ENCODE assay signal across 20 cellular contexts in genomic region chr22:18991828-18992442, GRCh38. TPM values are rescaled to one million over a fixed set of nuclear protein-coding genes. Genes with fewer than 3 reads are reported as not detected.
DNase-seq lines count a peak whose midpoint lies in the region; ATAC-seq and TF ChIP-seq lines count a peak whose summit lies in the region.
"Had no signal": no experiment of that assay in that cellular context is flagged by ENCODE, and none has a peak within 500 bp of the region (broad histone marks: within the 10 kb centered on the region; RNA-seq: fewer than 3 reads in every experiment).

No MANE protein-coding gene starts in this region.

- H3K18ac ChIP-seq in neuronal stem cell (ENCODE audit: low read length): no peak overlapping the region

- no peak overlapping the region for H3K4me3 ChIP-seq in BLaER1
- no peak overlapping the region for H3K4me3 ChIP-seq in neuronal stem cell (ENCODE audit: low read length in 2 of 2)
- H3K4me3 ChIP-seq in testis: no peak overlapping the region
- no peak overlapping the region for H3K4me3 ChIP-seq in ascending aorta
- H3K4me3 ChIP-seq in sigmoid colon: no peak overlapping the region
- H3K4me3 ChIP-seq: A549; BLaER1 treated with 17β-estradiol and CSF1 and Interleukin-3, amounts not matched to agents 10 nM and 100 nM; GM12878 had no signal

- no peak overlapping the region for H2BK120ac ChIP-seq in neuronal stem cell (ENCODE audit: low read depth, low read length)

- no peak overlapping the region for H2AFZ ChIP-seq in neuronal stem cell (ENCODE audit: low read length)

- H3K27me3 ChIP-seq in BLaER1 (no peaks in the 10 kb centered on the region), neuronal stem cell (ENCODE audit: control insufficient read depth in 3 of 3, insufficient read depth in 3 of 3, low read depth in 1 of 3, low read length in 3 of 3) (no peaks in the 10 kb centered on the region), testis (no peaks in the 10 kb centered on the region), ascending aorta (no peaks in the 10 kb centered on the region), sigmoid colon (peaks cover 0 to 32% (median 0%) of the 10 kb centered on the region in 3 donors)
- H3K27me3 ChIP-seq: BLaER1 treated with 17β-estradiol and CSF1 and Interleukin-3, amounts not matched to agents 10 nM and 100 nM had no signal

- peak overlapping the region; percentile 16 for H3K23ac ChIP-seq in neuronal stem cell (ENCODE audit: low read depth, low read length, poor library complexity)

- H2BK5ac ChIP-seq in neuronal stem cell (ENCODE audit: low read length): no peak overlapping the region

- H2BK12ac ChIP-seq in neuronal stem cell (ENCODE audit: low read length): no peak overlapping the region

- WGBS in neuronal stem cell (ENCODE audit: extremely low coverage in 2 of 2, insufficient read length in 2 of 2, insufficient replicate concordance in 1 of 2), 2 donors: no CpG with 5 or more reads among the region's 33 CpGs
- 92 to 94% methylated on average over 16 to 33 of the region's 33 CpGs for WGBS in testis, 2 donors
- 93 to 94% methylated on average over 33 of the region's 33 CpGs for WGBS in sigmoid colon, 2 donors

- no peak for TF ChIP-seq POLR2A in testis (IDR thresholded peaks at IDR 0.05)
- no peak for TF ChIP-seq POLR2A in sigmoid colon (IDR thresholded peaks at IDR 0.05)

- intact Hi-C loops in testis (cut with DNase I; ENCODE audit: low total_unique reads): no loop called here
- intact Hi-C loops in ascending aorta (cut with DNase I): no loop called here
- intact Hi-C loops in sigmoid colon (cut with DNase I): no loop called here

- DNase-seq in caudate nucleus (lab: John Stamatoyannopoulos, UW) (peak in 1 of 61 donors; percentile 39), neuronal stem cell (ENCODE audit: low spot score) (no peak), testis (no peak), ascending aorta (ENCODE audit: low spot score in 2 of 2) (no peak), sigmoid colon (no peak)
- DNase-seq: Calu3; CD8-positive, alpha-beta T cell; DMS79 treated with DMSO at 0.1 percent for 48 hours; GOT3; H7; HFFc6 had no signal

- no peaks in the 10 kb centered on the region for H3K79me1 ChIP-seq in neuronal stem cell (ENCODE audit: low read depth, low read length)

- no peak overlapping the region for H3K4ac ChIP-seq in neuronal stem cell (ENCODE audit: low read length)

- no peak overlapping the region for H2AK5ac ChIP-seq in neuronal stem cell (ENCODE audit: low read depth, low read length)

- no peak overlapping the region for H2BK15ac ChIP-seq in neuronal stem cell (ENCODE audit: low read length)

- H3K9ac ChIP-seq in BLaER1 (no peak overlapping the region), neuronal stem cell (ENCODE audit: low read depth, low read length, poor library complexity) (peak overlapping the region; percentile 85)

- no peak overlapping the region for H4K91ac ChIP-seq in neuronal stem cell (ENCODE audit: low read depth, low read length, poor library complexity)

- H3K36me3 ChIP-seq in BLaER1 (no peaks in the 10 kb centered on the region), neuronal stem cell (replicated peaks in 1 of 2; ENCODE audit: control insufficient read depth in 2 of 2, insufficient read depth in 2 of 2, low read length in 2 of 2) (no peaks in the 10 kb centered on the region), testis (ENCODE audit: low read depth, missing control alignments) (no peaks in the 10 kb centered on the region), ascending aorta (no peaks in the 10 kb centered on the region), sigmoid colon (no peaks in the 10 kb centered on the region)
- H3K36me3 ChIP-seq: BLaER1 treated with 17β-estradiol and CSF1 and Interleukin-3, amounts not matched to agents 10 nM and 100 nM had no signal

- TF ChIP-seq EP300 in sigmoid colon (IDR thresholded peaks at IDR 0.05): no peak

- H3K4me2 ChIP-seq in BLaER1 (peak overlapping the region; percentile 30; the same call in 1 of the 2 replicates), neuronal stem cell (ENCODE audit: insufficient read depth, low read length, poor library complexity, severe bottlenecking) (no peak overlapping the region)
- H3K4me2 ChIP-seq: A549 had no signal

- H3K14ac ChIP-seq in neuronal stem cell (ENCODE audit: low read length): no peak overlapping the region

- TF ChIP-seq CTCF in testis (IDR thresholded peaks at IDR 0.05) (no peak), ascending aorta (IDR thresholded peaks at IDR 0.05) (no peak), sigmoid colon (IDR thresholded peaks at IDR 0.05) (no peak)

- no peak overlapping the region for H3K27ac ChIP-seq in BLaER1
- peak overlapping the region; percentile 0 for H3K27ac ChIP-seq in caudate nucleus (ENCODE audit: low read depth, low read length)
- H3K27ac ChIP-seq in cingulate gyrus (ENCODE audit: low read depth, low read length): peak overlapping the region; percentile 47
- H3K27ac ChIP-seq in neuronal stem cell (replicated peaks; ENCODE audit: low read length): no peak overlapping the region
- no peak overlapping the region for H3K27ac ChIP-seq in testis
- H3K27ac ChIP-seq in ascending aorta: no peak overlapping the region
- H3K27ac ChIP-seq in sigmoid colon: no peak overlapping the region
- H3K27ac ChIP-seq: 22Rv1; A549; BLaER1 treated with 17β-estradiol and CSF1 and Interleukin-3, amounts not matched to agents 10 nM and 100 nM had no signal

- H3K9me3 ChIP-seq in BLaER1 (no peaks in the 10 kb centered on the region), neuronal stem cell (replicated peaks in 1 of 2; ENCODE audit: control insufficient read depth in 2 of 2, insufficient read depth in 1 of 2, low read depth in 1 of 2, low read length in 2 of 2) (no peaks in the 10 kb centered on the region), testis (no peaks in the 10 kb centered on the region), ascending aorta (no peaks in the 10 kb centered on the region), sigmoid colon (no peaks in the 10 kb centered on the region)
- H3K9me3 ChIP-seq: A549; BLaER1 treated with 17β-estradiol and CSF1 and Interleukin-3, amounts not matched to agents 10 nM and 100 nM had no signal

- H3K4me1 ChIP-seq in BLaER1 (peaks cover 26% of the 10 kb centered on the region), neuronal stem cell (ENCODE audit: control insufficient read depth in 2 of 2, insufficient read depth in 1 of 2, low read depth in 1 of 2, low read length in 2 of 2) (peaks cover 8 to 11% of the 10 kb centered on the region in 2 donors), testis (no peaks in the 10 kb centered on the region), ascending aorta (no peaks in the 10 kb centered on the region), sigmoid colon (no peaks in the 10 kb centered on the region)

- no peak overlapping the region for H4K8ac ChIP-seq in neuronal stem cell (ENCODE audit: low read depth, low read length)

- no peak for ATAC-seq in HG03095 (IDR thresholded peaks at IDR 0.05; ENCODE audit: unreplicated experiment)
- ATAC-seq: A549; CD8-positive, alpha-beta T cell; GM12878; HCT116 had no signal

- H4K20me1 ChIP-seq in BLaER1: no peaks in the 10 kb centered on the region

RNA-seq across cellular contexts. Expression of gene PRODH, which starts 55.8 kb away (rescaled TPM):
- 8.3 TPM for polyA plus RNA-seq in neuronal stem cell (2013, experiment 1 of 2)
- polyA plus RNA-seq in neuronal stem cell (2013, experiment 2 of 2): 8.3 TPM
- 1 to 10 TPM; 5.6 to 7.4 TPM for total RNA-seq in testis
- 3.2 TPM for polyA plus RNA-seq in testis (ENCODE audit: insufficient read depth, low read depth, low replicate concordance)
- 1.4 TPM for total RNA-seq in ascending aorta
- 1 to 10 TPM; 2.5 to 4.8 (median 3.6) TPM for total RNA-seq in sigmoid colon
- polyA plus RNA-seq in sigmoid colon: 1 to 10 TPM in 1 of 3 donors, not detected in 2; 2.9 TPM
- total RNA-seq: CD8-positive, alpha-beta T cell; HFFc6 had no signal
- polyA plus RNA-seq: IgD-negative memory B cell had no signal

Comparison
In these comparisons a context has a peak if more than half of its experiments do, and no peak if none do; other contexts are left out.
1. H3K27ac ChIP-seq: peak in caudate nucleus (single experiment) and cingulate gyrus (single experiment); none in BLaER1 (single experiment), neuronal stem cell (single experiment), testis (0 of 2), ascending aorta (0 of 2) and sigmoid colon (0 of 4).